13 cellular contexts compared by ENCODE assay signal in the genomic region with DNA sequence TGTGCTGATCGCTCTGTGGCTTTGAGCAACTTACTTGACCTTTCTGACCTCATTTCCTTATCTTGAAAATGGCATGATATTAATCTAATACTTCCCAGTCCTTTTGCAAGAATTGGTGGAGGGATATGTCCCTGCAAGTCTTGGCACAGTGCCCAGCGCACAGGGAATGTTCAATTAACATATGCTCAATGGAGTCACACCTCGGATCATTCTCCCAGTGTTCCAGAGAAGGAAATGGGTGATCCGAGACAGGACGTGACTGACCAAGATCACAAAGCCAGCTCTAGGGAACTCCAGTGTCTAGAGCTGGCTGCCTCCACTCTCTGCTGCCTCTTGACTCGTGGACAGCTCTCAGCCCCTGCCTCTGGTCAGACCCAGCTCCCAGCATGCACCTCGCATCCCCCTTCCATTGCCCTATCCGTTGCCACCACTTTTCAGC. TPM values are rescaled to one million over a fixed set of nuclear protein-coding genes. Genes with fewer than 3 reads are reported as not detected.
A peak's percentile ranks its signal among the peaks of the same experiment; 100 is the strongest.
DNase-seq lines count a peak whose midpoint lies in the region; ATAC-seq and TF ChIP-seq lines count a peak whose summit lies in the region.
"Had no signal": no experiment of that assay in that cellular context is flagged by ENCODE, and none has a peak within 500 bp of the region (broad histone marks: within the 10 kb centered on the region; RNA-seq: fewer than 3 reads in every experiment).

No MANE protein-coding gene starts in this region.

- H3K9ac ChIP-seq in mucosa of stomach (ENCODE audit: low read length), result peak overlapping the region; percentile 96

- POLR2A ChIA-PET in activated CD4-positive, alpha-beta memory T cell treated with anti-CD3 and anti-CD28 coated beads for 36 hours (lab: Charles Lee), result no interaction called here
- POLR2A ChIA-PET in activated CD8-positive, alpha-beta T cell treated with anti-CD3 and anti-CD28 coated beads for 36 hours (lab: Charles Lee), result interaction anchor here (0.7 kb wide), 1 partner anchor 69 kb away, joined by 3 read pairs; no protein-coding TSS in a partner anchor

- no peak overlapping the region for H3K4me3 ChIP-seq in epithelial cell of esophagus (ENCODE audit: low read length)
- H3K4me3 ChIP-seq in mucosa of stomach (ENCODE audit: low read length), result peak overlapping the region; percentile 9

- CTCF ChIA-PET in activated CD4-positive, alpha-beta memory T cell treated with anti-CD3 and anti-CD28 coated beads for 36 hours (lab: Charles Lee), result interaction anchor here (2.4 kb wide), 1 partner anchor 9 kb away, joined by 8 read pairs; no protein-coding TSS in a partner anchor
- CTCF ChIA-PET in activated CD8-positive, alpha-beta T cell treated with anti-CD3 and anti-CD28 coated beads for 36 hours (lab: Charles Lee), result interaction anchor here (1.3 to 1.8 kb wide), 3 partner anchors 9 to 78 kb away, joined by 4 to 9 read pairs (median 5); no protein-coding TSS in a partner anchor

- peaks cover 47% of the 10 kb centered on the region for H3K4me1 ChIP-seq in mucosa of stomach (ENCODE audit: control insufficient read depth, insufficient read depth, low read length)

- H3K4me1 Mint-ChIP-seq in natural killer cell treated with Interleukin-12 subunit alpha and Interleukin-12 subunit beta and Interleukin-15 and Interleukin-18, amount 100 ng/mL, for 72 hours (ENCODE audit: low read depth in 2 of 2), result peaks cover 17 to 19% of the 10 kb centered on the region in 2 donors
- H3K4me1 Mint-ChIP-seq in natural killer cell, result peaks cover 0 to 30% of the 10 kb centered on the region in 2 donors
- H3K4me1 Mint-ChIP-seq in activated naive CD8-positive, alpha-beta T cell treated with anti-CD3 and anti-CD28 coated beads, Interleukin-2, amount 50 U/mL, for 24 hours, result peaks cover 28% of the 10 kb centered on the region
- peaks cover 11% of the 10 kb centered on the region for H3K4me1 Mint-ChIP-seq in activated CD4-positive, alpha-beta memory T cell treated with anti-CD3 and anti-CD28 coated beads for 36 hours (ENCODE audit: low read depth)
- H3K4me1 Mint-ChIP-seq in osteocyte (ENCODE audit: unreplicated experiment), result peaks cover 35% of the 10 kb centered on the region
- peaks cover 19% of the 10 kb centered on the region for H3K4me1 Mint-ChIP-seq in activated CD8-positive, alpha-beta T cell treated with anti-CD3 and anti-CD28 coated beads for 36 hours (ENCODE audit: low read depth)

- peak overlapping the region in 1 of 2 donors; percentile 57 for H3K27ac Mint-ChIP-seq in natural killer cell treated with Interleukin-12 subunit alpha and Interleukin-12 subunit beta and Interleukin-15 and Interleukin-18, amount 100 ng/mL, for 72 hours
- no peak overlapping the region for H3K27ac Mint-ChIP-seq in natural killer cell
- no peak overlapping the region for H3K27ac Mint-ChIP-seq in activated naive CD8-positive, alpha-beta T cell treated with anti-CD3 and anti-CD28 coated beads, Interleukin-2, amount 50 U/mL, for 24 hours
- no peak overlapping the region for H3K27ac Mint-ChIP-seq in activated CD4-positive, alpha-beta memory T cell treated with anti-CD3 and anti-CD28 coated beads for 36 hours
- H3K27ac Mint-ChIP-seq in osteocyte (ENCODE audit: unreplicated experiment), result no peak overlapping the region
- H3K27ac Mint-ChIP-seq in activated CD8-positive, alpha-beta T cell treated with anti-CD3 and anti-CD28 coated beads for 36 hours, result no peak overlapping the region

- TF ChIP-seq CTCF in natural killer cell (IDR thresholded peaks at IDR 0.05) (no peak), epithelial cell of esophagus (IDR thresholded peaks at IDR 0.05; ENCODE audit: insufficient read depth, low read depth, low read length, missing control alignments) (no peak), osteocyte (IDR thresholded peaks at IDR 0.05) (no peak)
- no peak for TF ChIP-seq CTCF in activated CD8-positive, alpha-beta T cell treated with anti-CD3 and anti-CD28 coated beads for 36 hours (IDR thresholded peaks at IDR 0.05)

- no peaks in the 10 kb centered on the region for H3K36me3 Mint-ChIP-seq in natural killer cell treated with Interleukin-12 subunit alpha and Interleukin-12 subunit beta and Interleukin-15 and Interleukin-18, amount 100 ng/mL, for 72 hours
- H3K36me3 Mint-ChIP-seq in natural killer cell (no peaks in the 10 kb centered on the region), osteocyte (ENCODE audit: unreplicated experiment) (peaks cover 12% of the 10 kb centered on the region)
- no peaks in the 10 kb centered on the region for H3K36me3 Mint-ChIP-seq in activated naive CD8-positive, alpha-beta T cell treated with anti-CD3 and anti-CD28 coated beads, Interleukin-2, amount 50 U/mL, for 24 hours (ENCODE audit: low read depth)
- no peaks in the 10 kb centered on the region for H3K36me3 Mint-ChIP-seq in activated CD4-positive, alpha-beta memory T cell treated with anti-CD3 and anti-CD28 coated beads for 36 hours
- H3K36me3 Mint-ChIP-seq in activated CD8-positive, alpha-beta T cell treated with anti-CD3 and anti-CD28 coated beads for 36 hours (ENCODE audit: low read depth), result no peaks in the 10 kb centered on the region

- H3K27me3 ChIP-seq in mucosa of stomach (ENCODE audit: control insufficient read depth, insufficient read depth, low read length), result peaks cover 8% of the 10 kb centered on the region

- H3K9me3 ChIP-seq in mucosa of stomach (ENCODE audit: control insufficient read depth, low read length), result no peaks in the 10 kb centered on the region

- H3K36me3 ChIP-seq in mucosa of stomach (ENCODE audit: control insufficient read depth, insufficient read depth, low read length), result no peaks in the 10 kb centered on the region

- H3K27me3 Mint-ChIP-seq in natural killer cell treated with Interleukin-12 subunit alpha and Interleukin-12 subunit beta and Interleukin-15 and Interleukin-18, amount 100 ng/mL, for 72 hours, result peaks cover 26 to 36% of the 10 kb centered on the region in 2 donors
- peaks cover 31 to 40% of the 10 kb centered on the region in 2 donors for H3K27me3 Mint-ChIP-seq in natural killer cell (ENCODE audit: low read depth in 2 of 2)
- H3K27me3 Mint-ChIP-seq in activated naive CD8-positive, alpha-beta T cell treated with anti-CD3 and anti-CD28 coated beads, Interleukin-2, amount 50 U/mL, for 24 hours, result peaks cover 54% of the 10 kb centered on the region
- peaks cover 26% of the 10 kb centered on the region for H3K27me3 Mint-ChIP-seq in activated CD4-positive, alpha-beta memory T cell treated with anti-CD3 and anti-CD28 coated beads for 36 hours
- no peaks in the 10 kb centered on the region for H3K27me3 Mint-ChIP-seq in osteocyte (ENCODE audit: unreplicated experiment)
- H3K27me3 Mint-ChIP-seq in activated CD8-positive, alpha-beta T cell treated with anti-CD3 and anti-CD28 coated beads for 36 hours, result peaks cover 24% of the 10 kb centered on the region

- H3K4me3 Mint-ChIP-seq in natural killer cell treated with Interleukin-12 subunit alpha and Interleukin-12 subunit beta and Interleukin-15 and Interleukin-18, amount 100 ng/mL, for 72 hours, result no peak overlapping the region
- H3K4me3 Mint-ChIP-seq in natural killer cell (no peak overlapping the region), osteocyte (ENCODE audit: unreplicated experiment) (no peak overlapping the region)
- no peak overlapping the region for H3K4me3 Mint-ChIP-seq in activated naive CD8-positive, alpha-beta T cell treated with anti-CD3 and anti-CD28 coated beads, Interleukin-2, amount 50 U/mL, for 24 hours
- no peak overlapping the region for H3K4me3 Mint-ChIP-seq in activated CD4-positive, alpha-beta memory T cell treated with anti-CD3 and anti-CD28 coated beads for 36 hours
- no peak overlapping the region for H3K4me3 Mint-ChIP-seq in activated CD8-positive, alpha-beta T cell treated with anti-CD3 and anti-CD28 coated beads for 36 hours
- H3K4me3 Mint-ChIP-seq: activated B cell treated with CpG ODN at 0.5 μM for 24 hours had no signal

- peak; percentile 45 for DNase-seq in natural killer cell treated with Interleukin-12 subunit alpha and Interleukin-12 subunit beta and Interleukin-15 and Interleukin-18, amount 100 ng/mL, for 72 hours (ENCODE audit: low spot score)
- DNase-seq in natural killer cell (no peak), epithelial cell of esophagus (ENCODE audit: low read depth) (peak; percentile 60), osteocyte (ENCODE audit: extremely low spot score, unreplicated experiment) (no peak)
- no peak for DNase-seq in activated naive CD8-positive, alpha-beta T cell treated with anti-CD3 and anti-CD28 coated beads, Interleukin-2, amount 50 U/mL, for 24 hours
- DNase-seq in activated CD4-positive, alpha-beta memory T cell treated with anti-CD3 and anti-CD28 coated beads for 36 hours, result no peak
- no peak for DNase-seq in activated CD8-positive, alpha-beta T cell treated with anti-CD3 and anti-CD28 coated beads for 36 hours
- DNase-seq: activated B cell treated with CpG ODN at 0.5 μM for 24 hours, erythroblast, NCI-H510A treated with DMSO at 0.1 percent for 48 hours had no signal

- intact Hi-C loops in natural killer cell (cut with micrococcal nuclease), result no loop called here
- intact Hi-C loops in activated CD4-positive, alpha-beta memory T cell treated with anti-CD3 and anti-CD28 coated beads for 36 hours (cut with micrococcal nuclease), result no loop called here
- intact Hi-C loops in activated CD8-positive, alpha-beta T cell treated with anti-CD3 and anti-CD28 coated beads for 36 hours (cut with micrococcal nuclease), result no loop called here

- ATAC-seq in natural killer cell treated with Interleukin-12 subunit alpha and Interleukin-12 subunit beta and Interleukin-15 and Interleukin-18, amount 100 ng/mL, for 72 hours, result no peak
- ATAC-seq in natural killer cell, result no peak
- ATAC-seq in activated naive CD8-positive, alpha-beta T cell treated with anti-CD3 and anti-CD28 coated beads, Interleukin-2, amount 50 U/mL, for 24 hours, result no peak
- no peak for ATAC-seq in activated CD8-positive, alpha-beta T cell treated with anti-CD3 and anti-CD28 coated beads for 36 hours

- no peaks in the 10 kb centered on the region for H3K9me3 Mint-ChIP-seq in natural killer cell treated with Interleukin-12 subunit alpha and Interleukin-12 subunit beta and Interleukin-15 and Interleukin-18, amount 100 ng/mL, for 72 hours
- H3K9me3 Mint-ChIP-seq in natural killer cell (no peaks in the 10 kb centered on the region), osteocyte (ENCODE audit: unreplicated experiment) (no peaks in the 10 kb centered on the region)
- no peaks in the 10 kb centered on the region for H3K9me3 Mint-ChIP-seq in activated naive CD8-positive, alpha-beta T cell treated with anti-CD3 and anti-CD28 coated beads, Interleukin-2, amount 50 U/mL, for 24 hours
- no peaks in the 10 kb centered on the region for H3K9me3 Mint-ChIP-seq in activated CD4-positive, alpha-beta memory T cell treated with anti-CD3 and anti-CD28 coated beads for 36 hours
- H3K9me3 Mint-ChIP-seq in activated CD8-positive, alpha-beta T cell treated with anti-CD3 and anti-CD28 coated beads for 36 hours, result no peaks in the 10 kb centered on the region
- H3K9me3 Mint-ChIP-seq: activated B cell treated with CpG ODN at 0.5 μM for 24 hours had no signal

RNA-seq across cellular contexts. Expression of gene CDC42EP5, which starts 3.6 kb away (rescaled TPM):
- not detected for total RNA-seq in natural killer cell treated with Interleukin-12 subunit alpha and Interleukin-12 subunit beta and Interleukin-15 and Interleukin-18, amount 100 ng/mL, for 72 hours
- not detected for total RNA-seq in natural killer cell
- not detected for total RNA-seq in activated CD4-positive, alpha-beta memory T cell treated with anti-CD3 and anti-CD28 coated beads for 36 hours
- 72.4 and 85.4 TPM in 2 replicates for total RNA-seq in osteocyte
- total RNA-seq in activated CD8-positive, alpha-beta T cell treated with anti-CD3 and anti-CD28 coated beads for 36 hours, result under 1 TPM; 0.45 to 0.83 TPM
- total RNA-seq: activated B cell treated with CpG ODN at 0.5 μM for 24 hours had no signal

RNA-seq across cellular contexts. Expression of gene LENG9, which starts 5.9 kb away (rescaled TPM):
- 1 to 10 TPM; 6.0 to 9.9 TPM for total RNA-seq in natural killer cell treated with Interleukin-12 subunit alpha and Interleukin-12 subunit beta and Interleukin-15 and Interleukin-18, amount 100 ng/mL, for 72 hours
- total RNA-seq in natural killer cell, result 1 to 10 TPM; 3.2 to 5.6 (median 4.3) TPM
- 1 to 10 TPM; 5.3 to 5.6 TPM for total RNA-seq in activated CD4-positive, alpha-beta memory T cell treated with anti-CD3 and anti-CD28 coated beads for 36 hours
- 11.0 and 11.1 TPM in 2 replicates for total RNA-seq in osteocyte
- total RNA-seq in activated CD8-positive, alpha-beta T cell treated with anti-CD3 and anti-CD28 coated beads for 36 hours, result 1 to 10 TPM; 4.3 to 5.5 TPM

RNA-seq across cellular contexts. Expression of gene LENG8, which starts 20.5 kb away (rescaled TPM):
- total RNA-seq in natural killer cell treated with Interleukin-12 subunit alpha and Interleukin-12 subunit beta and Interleukin-15 and Interleukin-18, amount 100 ng/mL, for 72 hours, result 100 to 1,000 TPM; 205 to 292 TPM
- 100 to 1,000 TPM; 479 to 563 (median 507) TPM for total RNA-seq in natural killer cell
- total RNA-seq in activated CD4-positive, alpha-beta memory T cell treated with anti-CD3 and anti-CD28 coated beads for 36 hours, result 100 to 1,000 TPM; 163 to 176 TPM
- 145 and 192 TPM in 2 replicates for total RNA-seq in osteocyte
- 100 to 1,000 TPM; 165 to 170 TPM for total RNA-seq in activated CD8-positive, alpha-beta T cell treated with anti-CD3 and anti-CD28 coated beads for 36 hours

RNA-seq across cellular contexts. Expression of gene LAIR2, which starts 33.1 kb away (rescaled TPM):
- 10 to 100 TPM; 18.4 to 48.0 TPM for total RNA-seq in natural killer cell treated with Interleukin-12 subunit alpha and Interleukin-12 subunit beta and Interleukin-15 and Interleukin-18, amount 100 ng/mL, for 72 hours
- 10 to 100 TPM; 44.1 to 67.7 (median 53.3) TPM for total RNA-seq in natural killer cell
- total RNA-seq in activated CD4-positive, alpha-beta memory T cell treated with anti-CD3 and anti-CD28 coated beads for 36 hours, result not detected
- not detected in 2 replicates for total RNA-seq in osteocyte
- 1 to 10 TPM; 1.5 to 2.1 TPM for total RNA-seq in activated CD8-positive, alpha-beta T cell treated with anti-CD3 and anti-CD28 coated beads for 36 hours
- total RNA-seq: activated B cell treated with CpG ODN at 0.5 μM for 24 hours, M059J, SK-MEL-5 had no signal

RNA-seq across cellular contexts. Expression of gene TTYH1, which starts 54.3 kb away (rescaled TPM):
- under 1 TPM; 0.31 to 0.73 TPM for total RNA-seq in natural killer cell treated with Interleukin-12 subunit alpha and Interleukin-12 subunit beta and Interleukin-15 and Interleukin-18, amount 100 ng/mL, for 72 hours
- under 1 TPM; 0.59 to 0.84 (median 0.65) TPM for total RNA-seq in natural killer cell
- not detected for total RNA-seq in activated CD4-positive, alpha-beta memory T cell treated with anti-CD3 and anti-CD28 coated beads for 36 hours
- not detected in 2 replicates for total RNA-seq in osteocyte
- under 1 TPM in 1 of 2 experiments, not detected in 1; 0.70 TPM for total RNA-seq in activated CD8-positive, alpha-beta T cell treated with anti-CD3 and anti-CD28 coated beads for 36 hours
- total RNA-seq: activated B cell treated with CpG ODN at 0.5 μM for 24 hours, M059J had no signal

Comparison
In these comparisons a context has a peak if more than half of its experiments do, and no peak if none do; other contexts are left out.
1. DNase-seq: peak in natural killer cell treated with Interleukin-12 subunit alpha and Interleukin-12 subunit beta and Interleukin-15 and Interleukin-18, amount 100 ng/mL, for 72 hours (single experiment) and epithelial cell of esophagus (single experiment); none in natural killer cell (single experiment), activated naive CD8-positive, alpha-beta T cell treated with anti-CD3 and anti-CD28 coated beads, Interleukin-2, amount 50 U/mL, for 24 hours (single experiment), activated CD4-positive, alpha-beta memory T cell treated with anti-CD3 and anti-CD28 coated beads for 36 hours (single experiment), osteocyte (single experiment) and activated CD8-positive, alpha-beta T cell treated with anti-CD3 and anti-CD28 coated beads for 36 hours (single experiment).
2. RNA of gene CDC42EP5, which starts 3.6 kb away (total RNA-seq): 72.4 to 85.4 TPM in osteocyte; 0.45 to 0.83 TPM in activated CD8-positive, alpha-beta T cell treated with anti-CD3 and anti-CD28 coated beads for 36 hours, not detected in activated CD4-positive, alpha-beta memory T cell treated with anti-CD3 and anti-CD28 coated beads for 36 hours, not detected in natural killer cell treated with Interleukin-12 subunit alpha and Interleukin-12 subunit beta and Interleukin-15 and Interleukin-18, amount 100 ng/mL, for 72 hours and not detected in natural killer cell; every median in the first group is over 10 times any median in the second.